1 cellular context compared by ENCODE assay signal in the genomic region with DNA sequence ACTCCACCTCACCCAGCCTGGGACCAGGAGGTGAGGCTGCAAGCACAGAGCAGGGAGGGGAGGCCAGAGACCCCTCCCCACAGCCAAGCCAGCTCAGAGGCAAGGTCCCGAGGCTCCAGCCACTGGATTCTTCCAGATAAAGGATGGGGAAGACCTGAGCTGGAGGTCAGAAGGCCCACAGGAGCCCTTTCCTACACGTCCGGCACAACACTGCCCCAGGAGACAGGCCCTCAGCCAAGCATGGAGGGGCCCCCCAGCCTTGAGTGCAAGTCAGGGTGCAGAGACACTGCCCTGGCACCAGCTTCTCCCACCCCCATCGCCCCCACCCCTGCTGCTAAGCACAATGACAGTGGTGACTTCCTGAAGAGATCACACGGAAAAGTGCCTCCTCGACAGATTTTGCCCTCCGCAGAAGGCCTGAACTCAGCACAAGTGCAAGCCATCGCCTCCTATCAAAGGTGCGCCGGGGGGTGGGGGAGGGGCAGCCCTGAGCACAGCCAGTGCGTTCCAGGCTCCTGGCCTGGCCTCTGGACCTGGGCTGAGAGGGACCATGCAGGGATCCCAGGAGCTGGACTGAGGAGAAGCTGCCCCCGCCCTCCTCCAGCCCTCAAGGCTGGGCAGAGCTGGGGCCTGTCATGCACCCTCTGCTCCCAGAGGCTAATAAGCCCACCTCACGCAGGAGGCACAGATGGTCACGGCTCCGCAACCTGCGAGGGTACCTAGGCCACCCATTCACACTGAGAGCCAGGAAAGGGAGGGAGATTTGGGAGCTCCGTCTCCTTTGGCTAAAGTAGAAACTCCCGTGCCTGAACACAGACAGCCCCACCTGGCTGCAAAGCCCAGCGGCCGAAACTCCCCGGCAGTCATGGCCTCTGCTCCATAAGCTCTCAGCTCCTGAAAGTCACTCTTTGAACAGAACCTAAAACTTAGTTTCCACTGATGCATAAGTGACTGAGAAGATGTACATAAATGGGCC.
TF ChIP-seq lines count a peak whose summit lies in the region.

No MANE protein-coding gene starts in this region.

TF ChIP-seq in GM12878, 131 proteins besides CTCF, POLR2A, EP300 and RAD21:
- no peak for TF ChIP-seq HCFC1 (IDR thresholded peaks at IDR 0.05; ENCODE audit: low read length)
- no peak for TF ChIP-seq NR2C1 (IDR thresholded peaks at IDR 0.05)
- no peak for TF ChIP-seq MTA2 (IDR thresholded peaks at IDR 0.05; ENCODE audit: low read depth)
- TF ChIP-seq, protein P1, sequence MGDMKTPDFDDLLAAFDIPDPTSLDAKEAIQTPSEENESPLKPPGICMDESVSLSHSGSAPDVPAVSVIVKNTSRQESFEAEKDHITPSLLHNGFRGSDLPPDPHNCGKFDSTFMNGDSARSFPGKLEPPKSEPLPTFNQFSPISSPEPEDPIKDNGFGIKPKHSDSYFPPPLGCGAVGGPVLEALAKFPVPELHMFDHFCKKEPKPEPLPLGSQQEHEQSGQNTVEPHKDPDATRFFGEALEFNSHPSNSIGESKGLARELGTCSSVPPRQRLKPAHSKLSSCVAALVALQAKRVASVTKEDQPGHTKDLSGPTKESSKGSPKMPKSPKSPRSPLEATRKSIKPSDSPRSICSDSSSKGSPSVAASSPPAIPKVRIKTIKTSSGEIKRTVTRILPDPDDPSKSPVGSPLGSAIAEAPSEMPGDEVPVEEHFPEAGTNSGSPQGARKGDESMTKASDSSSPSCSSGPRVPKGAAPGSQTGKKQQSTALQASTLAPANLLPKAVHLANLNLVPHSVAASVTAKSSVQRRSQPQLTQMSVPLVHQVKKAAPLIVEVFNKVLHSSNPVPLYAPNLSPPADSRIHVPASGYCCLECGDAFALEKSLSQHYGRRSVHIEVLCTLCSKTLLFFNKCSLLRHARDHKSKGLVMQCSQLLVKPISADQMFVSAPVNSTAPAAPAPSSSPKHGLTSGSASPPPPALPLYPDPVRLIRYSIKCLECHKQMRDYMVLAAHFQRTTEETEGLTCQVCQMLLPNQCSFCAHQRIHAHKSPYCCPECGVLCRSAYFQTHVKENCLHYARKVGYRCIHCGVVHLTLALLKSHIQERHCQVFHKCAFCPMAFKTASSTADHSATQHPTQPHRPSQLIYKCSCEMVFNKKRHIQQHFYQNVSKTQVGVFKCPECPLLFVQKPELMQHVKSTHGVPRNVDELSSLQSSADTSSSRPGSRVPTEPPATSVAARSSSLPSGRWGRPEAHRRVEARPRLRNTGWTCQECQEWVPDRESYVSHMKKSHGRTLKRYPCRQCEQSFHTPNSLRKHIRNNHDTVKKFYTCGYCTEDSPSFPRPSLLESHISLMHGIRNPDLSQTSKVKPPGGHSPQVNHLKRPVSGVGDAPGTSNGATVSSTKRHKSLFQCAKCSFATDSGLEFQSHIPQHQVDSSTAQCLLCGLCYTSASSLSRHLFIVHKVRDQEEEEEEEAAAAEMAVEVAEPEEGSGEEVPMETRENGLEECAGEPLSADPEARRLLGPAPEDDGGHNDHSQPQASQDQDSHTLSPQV (IDR thresholded peaks at IDR 0.05): no peak
